21 cellular contexts compared by ENCODE assay signal in genomic region chr6:136180729-136181128, GRCh38.
"Had no signal": no experiment of that assay in that cellular context is flagged by ENCODE, and none has a peak within 500 bp of the region (broad histone marks: within the 10 kb centered on the region; RNA-seq: fewer than 3 reads in every experiment).

No MANE protein-coding gene starts in this region.

- H3K36me3 ChIP-seq: transverse colon, vagina had no signal

- H3K4me1 ChIP-seq: transverse colon, vagina had no signal

- H3K27me3 Mint-ChIP-seq: activated B cell treated with CpG ODN at 0.5 μM for 24 hours; naive B cell; stimulated activated naive B cell treated with anti-CD40 and anti-IgM and Interleukin-4, amounts not matched to agents 10 μg/mL and 1 μg/mL and 100 μg/mL, for 72 hours had no signal

- H3K4me3 ChIP-seq: coronary artery, hepatocyte, mucosa of descending colon, psoas muscle, transverse colon, vagina had no signal

- H3K9me3 Mint-ChIP-seq: activated B cell treated with CpG ODN at 0.5 μM for 24 hours; activated CD8-positive, alpha-beta T cell treated with anti-CD3 and anti-CD28 coated beads for 36 hours; activated naive CD8-positive, alpha-beta T cell treated with anti-CD3 and anti-CD28 coated beads, Interleukin-2, amount 10 ng/mL, durations not matched to agents 7 days and 5 days; activated T-helper 17 cell treated with anti-CD3 and anti-CD28 coated beads, Interleukin-2, amount 50 U/mL, for 72 hours; T-cell had no signal

- H3K27me3 ChIP-seq: brain microvascular endothelial cell, hepatocyte, transverse colon, vagina had no signal

- H3K36me3 Mint-ChIP-seq: activated naive CD8-positive, alpha-beta T cell treated with anti-CD3 and anti-CD28 coated beads, Interleukin-2, amount 10 ng/mL, durations not matched to agents 7 days and 5 days; T-cell had no signal

- ATAC-seq: activated CD8-positive, alpha-beta T cell treated with anti-CD3 and anti-CD28 coated beads for 36 hours; activated T-helper 17 cell treated with anti-CD3 and anti-CD28 coated beads, Interleukin-2, amount 50 U/mL, for 72 hours; mucosa of descending colon; psoas muscle; SK-N-SH treated with all-trans-retinoic acid at 6 μM for 48 hours; stimulated activated naive B cell treated with anti-CD40 and anti-IgM and Interleukin-4, amounts not matched to agents 10 μg/mL and 1 μg/mL and 100 μg/mL, for 72 hours; T-cell had no signal

- H3K4me3 Mint-ChIP-seq: activated B cell treated with CpG ODN at 0.5 μM for 24 hours; activated CD8-positive, alpha-beta T cell treated with anti-CD3 and anti-CD28 coated beads for 36 hours; activated naive CD8-positive, alpha-beta T cell treated with anti-CD3 and anti-CD28 coated beads, Interleukin-2, amount 10 ng/mL, durations not matched to agents 7 days and 5 days; activated T-helper 17 cell treated with anti-CD3 and anti-CD28 coated beads, Interleukin-2, amount 50 U/mL, for 72 hours; naive B cell; stimulated activated naive B cell treated with anti-CD40 and anti-IgM and Interleukin-4, amounts not matched to agents 10 μg/mL and 1 μg/mL and 100 μg/mL, for 72 hours; T-cell had no signal

- H3K27ac ChIP-seq: brain microvascular endothelial cell, coronary artery, hepatocyte, psoas muscle, transverse colon, vagina had no signal

- H3K9me3 ChIP-seq: mucosa of descending colon, psoas muscle, transverse colon, vagina had no signal

- H3K27ac Mint-ChIP-seq: activated B cell treated with CpG ODN at 0.5 μM for 24 hours; activated CD8-positive, alpha-beta T cell treated with anti-CD3 and anti-CD28 coated beads for 36 hours; activated naive CD8-positive, alpha-beta T cell treated with anti-CD3 and anti-CD28 coated beads, Interleukin-2, amount 10 ng/mL, durations not matched to agents 7 days and 5 days; activated T-helper 17 cell treated with anti-CD3 and anti-CD28 coated beads, Interleukin-2, amount 50 U/mL, for 72 hours; stimulated activated naive B cell treated with anti-CD40 and anti-IgM and Interleukin-4, amounts not matched to agents 10 μg/mL and 1 μg/mL and 100 μg/mL, for 72 hours; T-cell had no signal

- DNase-seq: activated B cell treated with CpG ODN at 0.5 μM for 24 hours; activated CD4-positive, alpha-beta T cell treated with anti-CD3 and anti-CD28 coated beads for 48 hours; activated CD8-positive, alpha-beta T cell treated with anti-CD3 and anti-CD28 coated beads for 36 hours; activated naive CD4-positive, alpha-beta T cell treated with Interleukin-2 at 50 U/mL for 16 hours; activated naive CD8-positive, alpha-beta T cell treated with anti-CD3 and anti-CD28 coated beads, Interleukin-2, amount 10 ng/mL, durations not matched to agents 7 days and 5 days; activated T-cell treated with anti-CD3 and anti-CD28 coated beads, Interleukin-2, amount 50 U/mL, for 1 hour; anterior cingulate cortex; brain microvascular endothelial cell; erythroblast; mucosa of descending colon; naive B cell; psoas muscle; stimulated activated naive B cell treated with anti-CD40 and anti-IgM and Interleukin-4, amounts not matched to agents 10 μg/mL and 1 μg/mL and 100 μg/mL, for 72 hours; substantia nigra; T-cell; transverse colon had no signal

- H3K4me1 Mint-ChIP-seq: activated naive CD8-positive, alpha-beta T cell treated with anti-CD3 and anti-CD28 coated beads, Interleukin-2, amount 10 ng/mL, durations not matched to agents 7 days and 5 days; activated T-helper 17 cell treated with anti-CD3 and anti-CD28 coated beads, Interleukin-2, amount 50 U/mL, for 72 hours had no signal
